ENCODE assay signal across 1 cellular context in the genomic region with DNA sequence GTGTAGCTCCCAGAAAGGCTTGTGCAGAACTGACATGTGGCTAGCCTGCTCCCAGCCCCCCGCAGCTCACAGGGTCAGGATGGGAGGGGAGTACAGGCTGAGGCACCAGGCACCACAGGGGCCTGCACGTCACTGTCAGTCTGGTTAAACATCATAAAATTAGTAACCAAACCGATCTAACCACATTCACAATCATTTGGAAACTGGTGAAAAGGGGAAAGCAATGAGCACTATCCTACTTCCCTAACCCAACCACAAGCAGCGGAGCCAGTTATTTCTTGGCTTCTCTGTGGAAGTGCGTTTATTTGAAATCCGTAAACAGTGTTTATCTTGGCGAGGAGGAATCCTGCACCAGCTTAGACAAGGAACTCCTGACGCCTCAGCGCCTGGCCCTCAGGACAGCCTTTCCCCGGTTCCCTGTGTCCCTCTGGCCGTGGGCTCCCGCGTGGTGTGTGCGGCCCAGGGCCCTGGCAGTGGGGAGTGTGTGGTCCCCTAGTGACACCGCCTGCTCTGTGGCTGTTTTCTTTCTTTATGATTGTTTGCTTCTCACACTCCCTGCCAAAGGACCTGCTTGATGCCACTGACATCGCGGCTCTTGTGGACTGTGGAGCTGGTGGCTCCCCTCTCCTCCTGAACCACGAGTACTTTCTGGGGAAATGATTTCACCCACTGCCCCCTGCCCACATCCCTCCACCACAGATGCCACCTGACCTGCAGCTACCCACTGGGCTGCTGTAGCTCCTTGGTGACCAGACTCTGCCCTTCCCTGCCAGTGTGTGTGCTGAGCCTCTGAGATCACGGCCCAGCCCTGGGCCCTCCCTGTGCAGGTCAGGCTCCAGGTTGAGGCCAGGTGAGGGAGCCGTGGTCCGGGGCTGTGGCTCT.
TF ChIP-seq lines count a peak whose summit lies in the region.

No MANE protein-coding gene starts in this region.

TF ChIP-seq in GM12878, 131 proteins besides CTCF, POLR2A, EP300 and RAD21 (continued from another document and continues in another):
- TF ChIP-seq, protein P1, sequence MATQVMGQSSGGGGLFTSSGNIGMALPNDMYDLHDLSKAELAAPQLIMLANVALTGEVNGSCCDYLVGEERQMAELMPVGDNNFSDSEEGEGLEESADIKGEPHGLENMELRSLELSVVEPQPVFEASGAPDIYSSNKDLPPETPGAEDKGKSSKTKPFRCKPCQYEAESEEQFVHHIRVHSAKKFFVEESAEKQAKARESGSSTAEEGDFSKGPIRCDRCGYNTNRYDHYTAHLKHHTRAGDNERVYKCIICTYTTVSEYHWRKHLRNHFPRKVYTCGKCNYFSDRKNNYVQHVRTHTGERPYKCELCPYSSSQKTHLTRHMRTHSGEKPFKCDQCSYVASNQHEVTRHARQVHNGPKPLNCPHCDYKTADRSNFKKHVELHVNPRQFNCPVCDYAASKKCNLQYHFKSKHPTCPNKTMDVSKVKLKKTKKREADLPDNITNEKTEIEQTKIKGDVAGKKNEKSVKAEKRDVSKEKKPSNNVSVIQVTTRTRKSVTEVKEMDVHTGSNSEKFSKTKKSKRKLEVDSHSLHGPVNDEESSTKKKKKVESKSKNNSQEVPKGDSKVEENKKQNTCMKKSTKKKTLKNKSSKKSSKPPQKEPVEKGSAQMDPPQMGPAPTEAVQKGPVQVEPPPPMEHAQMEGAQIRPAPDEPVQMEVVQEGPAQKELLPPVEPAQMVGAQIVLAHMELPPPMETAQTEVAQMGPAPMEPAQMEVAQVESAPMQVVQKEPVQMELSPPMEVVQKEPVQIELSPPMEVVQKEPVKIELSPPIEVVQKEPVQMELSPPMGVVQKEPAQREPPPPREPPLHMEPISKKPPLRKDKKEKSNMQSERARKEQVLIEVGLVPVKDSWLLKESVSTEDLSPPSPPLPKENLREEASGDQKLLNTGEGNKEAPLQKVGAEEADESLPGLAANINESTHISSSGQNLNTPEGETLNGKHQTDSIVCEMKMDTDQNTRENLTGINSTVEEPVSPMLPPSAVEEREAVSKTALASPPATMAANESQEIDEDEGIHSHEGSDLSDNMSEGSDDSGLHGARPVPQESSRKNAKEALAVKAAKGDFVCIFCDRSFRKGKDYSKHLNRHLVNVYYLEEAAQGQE (IDR thresholded peaks at IDR 0.05; ENCODE audit: low read depth, low read length), result no peak
- TF ChIP-seq SPI1 (IDR thresholded peaks at IDR 0.05; ENCODE audit: borderline replicate concordance, insufficient read depth, low read depth, low read length) (peak; percentile 87), ATF7 (IDR thresholded peaks at IDR 0.05; ENCODE audit: low read depth) (peak; percentile 81), MXI1 (IDR thresholded peaks at IDR 0.05; ENCODE audit: low read depth, low read length) (no peak; the same call in 1 of the 2 replicates), MTA3 (IDR thresholded peaks at IDR 0.05; ENCODE audit: borderline replicate concordance, low read length) (peak; percentile 91; the same call in 1 of the 2 replicates), MEF2A (IDR thresholded peaks at IDR 0.05; ENCODE audit: insufficient read depth, low read depth, low read length) (peak; percentile 70; the same call in 1 of the 2 replicates), EZH2 (IDR thresholded peaks at IDR 0.05; ENCODE audit: borderline replicate concordance, control insufficient read depth, low read depth, low read length) (no peak), FOXM1 (IDR thresholded peaks at IDR 0.05; ENCODE audit: low read depth, low read length) (peak; percentile 85; the same call in 1 of the 2 replicates), NR2F1 (conservative IDR thresholded peaks at IDR 0.05) (peak; percentile 83), ESRRA (IDR thresholded peaks at IDR 0.05; ENCODE audit: low read length) (no peak), GATAD2B (conservative IDR thresholded peaks at IDR 0.05; ENCODE audit: low read depth) (peak; percentile 89), BACH1 (IDR thresholded peaks at IDR 0.05; ENCODE audit: borderline replicate concordance) (peak; percentile 73; the same call in 1 of the 2 replicates), FOXK2 (IDR thresholded peaks at IDR 0.05) (no peak), RUNX3 (IDR thresholded peaks at IDR 0.05; ENCODE audit: low read length) (peak; percentile 99), SRF (IDR thresholded peaks at IDR 0.05; ENCODE audit: low read depth in 2 of 2, low read length in 2 of 2) (no peak), MEF2B (IDR thresholded peaks at IDR 0.05; ENCODE audit: partially characterized antibody, poor library complexity, severe bottlenecking) (peak; percentile 86), TCF12 (IDR thresholded peaks at IDR 0.05; ENCODE audit: low read depth, low read length) (peak; percentile 43; the same call in 1 of the 2 replicates), IKZF2 (IDR thresholded peaks at IDR 0.05) (peak; percentile 99), MTA2 (IDR thresholded peaks at IDR 0.05; ENCODE audit: low read depth) (peak; percentile 93), SMC3 (IDR thresholded peaks at IDR 0.05; ENCODE audit: borderline replicate concordance, low read length) (no peak), STAT3 (IDR thresholded peaks at IDR 0.05; ENCODE audit: low read depth, low read length) (no peak), EED (IDR thresholded peaks at IDR 0.05; ENCODE audit: low read depth) (peak; percentile 99), SREBF1 (IDR thresholded peaks at IDR 0.05; ENCODE audit: low read length) (no peak), IKZF1 (conservative IDR thresholded peaks at IDR 0.05) (peak; percentile 99), MYB (IDR thresholded peaks at IDR 0.05; ENCODE audit: borderline replicate concordance, low read depth, low read length) (0 out of 2 replicates have a peak, but pooled peaks have one; percentile 28), IRF4 (IDR thresholded peaks at IDR 0.05; ENCODE audit: low read depth, low read length) (peak; percentile 83), CREB1 (IDR thresholded peaks at IDR 0.05; ENCODE audit: low read depth) (peak; percentile 78), HCFC1 (IDR thresholded peaks at IDR 0.05; ENCODE audit: low read length) (no peak), POLR2AphosphoS2 (IDR thresholded peaks at IDR 0.05; ENCODE audit: low read depth, low read length) (no peak), TCF7 (IDR thresholded peaks at IDR 0.05; ENCODE audit: borderline replicate concordance) (no peak), ZNF207 (IDR thresholded peaks at IDR 0.05; ENCODE audit: borderline replicate concordance) (no peak), JUNB (IDR thresholded peaks at IDR 0.05) (peak; percentile 95), NBN (IDR thresholded peaks at IDR 0.05) (peak; percentile 92), ZNF274 (IDR thresholded peaks at IDR 0.05; ENCODE audit: insufficient read depth, insufficient read length) (no peak), ETV6 (conservative IDR thresholded peaks at IDR 0.05 in 1 of 2, IDR thresholded peaks at IDR 0.05 in 1 of 2; ENCODE audit: borderline replicate concordance in 1 of 2, low read depth in 1 of 2) (peak in 1 of 2 experiments; percentile 88; a peak in 2 of 4 replicates), CBFB (IDR thresholded peaks at IDR 0.05; ENCODE audit: low read depth) (peak; percentile 93), KLF5 (IDR thresholded peaks at IDR 0.05; ENCODE audit: partially characterized antibody) (peak; percentile 78), JUND (IDR thresholded peaks at IDR 0.05; ENCODE audit: low read depth, low read length) (peak; percentile 77; the same call in 1 of the 2 replicates), CREM (IDR thresholded peaks at IDR 0.05; ENCODE audit: low read depth) (peak; percentile 88), TCF3 (IDR thresholded peaks at IDR 0.05; ENCODE audit: borderline replicate concordance, insufficient read depth, low read depth, low read length) (peak; percentile 47; the same call in 1 of the 2 replicates)
- TF ChIP-seq, protein P2, sequence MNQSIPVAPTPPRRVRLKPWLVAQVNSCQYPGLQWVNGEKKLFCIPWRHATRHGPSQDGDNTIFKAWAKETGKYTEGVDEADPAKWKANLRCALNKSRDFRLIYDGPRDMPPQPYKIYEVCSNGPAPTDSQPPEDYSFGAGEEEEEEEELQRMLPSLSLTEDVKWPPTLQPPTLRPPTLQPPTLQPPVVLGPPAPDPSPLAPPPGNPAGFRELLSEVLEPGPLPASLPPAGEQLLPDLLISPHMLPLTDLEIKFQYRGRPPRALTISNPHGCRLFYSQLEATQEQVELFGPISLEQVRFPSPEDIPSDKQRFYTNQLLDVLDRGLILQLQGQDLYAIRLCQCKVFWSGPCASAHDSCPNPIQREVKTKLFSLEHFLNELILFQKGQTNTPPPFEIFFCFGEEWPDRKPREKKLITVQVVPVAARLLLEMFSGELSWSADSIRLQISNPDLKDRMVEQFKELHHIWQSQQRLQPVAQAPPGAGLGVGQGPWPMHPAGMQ (IDR thresholded peaks at IDR 0.05; ENCODE audit: borderline replicate concordance), result peak; percentile 15; the same call in 1 of the 2 replicates
- TF ChIP-seq, protein P3, sequence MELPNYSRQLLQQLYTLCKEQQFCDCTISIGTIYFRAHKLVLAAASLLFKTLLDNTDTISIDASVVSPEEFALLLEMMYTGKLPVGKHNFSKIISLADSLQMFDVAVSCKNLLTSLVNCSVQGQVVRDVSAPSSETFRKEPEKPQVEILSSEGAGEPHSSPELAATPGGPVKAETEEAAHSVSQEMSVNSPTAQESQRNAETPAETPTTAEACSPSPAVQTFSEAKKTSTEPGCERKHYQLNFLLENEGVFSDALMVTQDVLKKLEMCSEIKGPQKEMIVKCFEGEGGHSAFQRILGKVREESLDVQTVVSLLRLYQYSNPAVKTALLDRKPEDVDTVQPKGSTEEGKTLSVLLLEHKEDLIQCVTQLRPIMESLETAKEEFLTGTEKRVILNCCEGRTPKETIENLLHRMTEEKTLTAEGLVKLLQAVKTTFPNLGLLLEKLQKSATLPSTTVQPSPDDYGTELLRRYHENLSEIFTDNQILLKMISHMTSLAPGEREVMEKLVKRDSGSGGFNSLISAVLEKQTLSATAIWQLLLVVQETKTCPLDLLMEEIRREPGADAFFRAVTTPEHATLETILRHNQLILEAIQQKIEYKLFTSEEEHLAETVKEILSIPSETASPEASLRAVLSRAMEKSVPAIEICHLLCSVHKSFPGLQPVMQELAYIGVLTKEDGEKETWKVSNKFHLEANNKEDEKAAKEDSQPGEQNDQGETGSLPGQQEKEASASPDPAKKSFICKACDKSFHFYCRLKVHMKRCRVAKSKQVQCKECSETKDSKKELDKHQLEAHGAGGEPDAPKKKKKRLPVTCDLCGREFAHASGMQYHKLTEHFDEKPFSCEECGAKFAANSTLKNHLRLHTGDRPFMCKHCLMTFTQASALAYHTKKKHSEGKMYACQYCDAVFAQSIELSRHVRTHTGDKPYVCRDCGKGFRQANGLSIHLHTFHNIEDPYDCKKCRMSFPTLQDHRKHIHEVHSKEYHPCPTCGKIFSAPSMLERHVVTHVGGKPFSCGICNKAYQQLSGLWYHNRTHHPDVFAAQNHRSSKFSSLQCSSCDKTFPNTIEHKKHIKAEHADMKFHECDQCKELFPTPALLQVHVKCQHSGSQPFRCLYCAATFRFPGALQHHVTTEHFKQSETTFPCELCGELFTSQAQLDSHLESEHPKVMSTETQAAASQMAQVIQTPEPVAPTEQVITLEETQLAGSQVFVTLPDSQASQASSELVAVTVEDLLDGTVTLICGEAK (IDR thresholded peaks at IDR 0.05; ENCODE audit: borderline replicate concordance), result no peak
- TF ChIP-seq, protein P4, sequence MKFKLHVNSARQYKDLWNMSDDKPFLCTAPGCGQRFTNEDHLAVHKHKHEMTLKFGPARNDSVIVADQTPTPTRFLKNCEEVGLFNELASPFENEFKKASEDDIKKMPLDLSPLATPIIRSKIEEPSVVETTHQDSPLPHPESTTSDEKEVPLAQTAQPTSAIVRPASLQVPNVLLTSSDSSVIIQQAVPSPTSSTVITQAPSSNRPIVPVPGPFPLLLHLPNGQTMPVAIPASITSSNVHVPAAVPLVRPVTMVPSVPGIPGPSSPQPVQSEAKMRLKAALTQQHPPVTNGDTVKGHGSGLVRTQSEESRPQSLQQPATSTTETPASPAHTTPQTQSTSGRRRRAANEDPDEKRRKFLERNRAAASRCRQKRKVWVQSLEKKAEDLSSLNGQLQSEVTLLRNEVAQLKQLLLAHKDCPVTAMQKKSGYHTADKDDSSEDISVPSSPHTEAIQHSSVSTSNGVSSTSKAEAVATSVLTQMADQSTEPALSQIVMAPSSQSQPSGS (IDR thresholded peaks at IDR 0.05; ENCODE audit: low read length), result peak; percentile 88
- TF ChIP-seq, protein P5, sequence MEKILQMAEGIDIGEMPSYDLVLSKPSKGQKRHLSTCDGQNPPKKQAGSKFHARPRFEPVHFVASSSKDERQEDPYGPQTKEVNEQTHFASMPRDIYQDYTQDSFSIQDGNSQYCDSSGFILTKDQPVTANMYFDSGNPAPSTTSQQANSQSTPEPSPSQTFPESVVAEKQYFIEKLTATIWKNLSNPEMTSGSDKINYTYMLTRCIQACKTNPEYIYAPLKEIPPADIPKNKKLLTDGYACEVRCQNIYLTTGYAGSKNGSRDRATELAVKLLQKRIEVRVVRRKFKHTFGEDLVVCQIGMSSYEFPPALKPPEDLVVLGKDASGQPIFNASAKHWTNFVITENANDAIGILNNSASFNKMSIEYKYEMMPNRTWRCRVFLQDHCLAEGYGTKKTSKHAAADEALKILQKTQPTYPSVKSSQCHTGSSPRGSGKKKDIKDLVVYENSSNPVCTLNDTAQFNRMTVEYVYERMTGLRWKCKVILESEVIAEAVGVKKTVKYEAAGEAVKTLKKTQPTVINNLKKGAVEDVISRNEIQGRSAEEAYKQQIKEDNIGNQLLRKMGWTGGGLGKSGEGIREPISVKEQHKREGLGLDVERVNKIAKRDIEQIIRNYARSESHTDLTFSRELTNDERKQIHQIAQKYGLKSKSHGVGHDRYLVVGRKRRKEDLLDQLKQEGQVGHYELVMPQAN (conservative IDR thresholded peaks at IDR 0.05), result no peak
- TF ChIP-seq, protein P6, sequence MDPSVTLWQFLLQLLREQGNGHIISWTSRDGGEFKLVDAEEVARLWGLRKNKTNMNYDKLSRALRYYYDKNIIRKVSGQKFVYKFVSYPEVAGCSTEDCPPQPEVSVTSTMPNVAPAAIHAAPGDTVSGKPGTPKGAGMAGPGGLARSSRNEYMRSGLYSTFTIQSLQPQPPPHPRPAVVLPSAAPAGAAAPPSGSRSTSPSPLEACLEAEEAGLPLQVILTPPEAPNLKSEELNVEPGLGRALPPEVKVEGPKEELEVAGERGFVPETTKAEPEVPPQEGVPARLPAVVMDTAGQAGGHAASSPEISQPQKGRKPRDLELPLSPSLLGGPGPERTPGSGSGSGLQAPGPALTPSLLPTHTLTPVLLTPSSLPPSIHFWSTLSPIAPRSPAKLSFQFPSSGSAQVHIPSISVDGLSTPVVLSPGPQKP (IDR thresholded peaks at IDR 0.05; ENCODE audit: low read depth, low read length), result no peak
- TF ChIP-seq, protein P7, sequence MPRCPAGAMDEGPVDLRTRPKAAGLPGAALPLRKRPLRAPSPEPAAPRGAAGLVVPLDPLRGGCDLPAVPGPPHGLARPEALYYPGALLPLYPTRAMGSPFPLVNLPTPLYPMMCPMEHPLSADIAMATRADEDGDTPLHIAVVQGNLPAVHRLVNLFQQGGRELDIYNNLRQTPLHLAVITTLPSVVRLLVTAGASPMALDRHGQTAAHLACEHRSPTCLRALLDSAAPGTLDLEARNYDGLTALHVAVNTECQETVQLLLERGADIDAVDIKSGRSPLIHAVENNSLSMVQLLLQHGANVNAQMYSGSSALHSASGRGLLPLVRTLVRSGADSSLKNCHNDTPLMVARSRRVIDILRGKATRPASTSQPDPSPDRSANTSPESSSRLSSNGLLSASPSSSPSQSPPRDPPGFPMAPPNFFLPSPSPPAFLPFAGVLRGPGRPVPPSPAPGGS (IDR thresholded peaks at IDR 0.05; ENCODE audit: borderline replicate concordance, insufficient read depth, low read depth, low read length, poor library complexity, severe bottlenecking), result peak; percentile 67
